In genomic region chr22:38524434-38524833, GRCh38 we compare ENCODE assay signal across 22 cellular contexts.
"Had no signal": no experiment of that assay in that cellular context is flagged by ENCODE, and none has a peak within 500 bp of the region (broad histone marks: within the 10 kb centered on the region; RNA-seq: fewer than 3 reads in every experiment).

No MANE protein-coding gene starts in this region.

- H3K27ac Mint-ChIP-seq: activated naive CD8-positive, alpha-beta T cell; activated T-cell treated with anti-CD3 and anti-CD28 coated beads, Interleukin-2, amount 50 U/mL, for 72 hours; nephron; stimulated activated naive CD8-positive, alpha-beta T cell treated with anti-CD3 and anti-CD28 coated beads, Interleukin-15, Interleukin-2, amounts not matched to agents 100 ng/mL and 50 ng/mL, for 24 hours; T-helper 2 cell treated with Interferon-gamma antibody and Interleukin-4, amounts not matched to agents 5 μg/mL and 100 μg/mL, for 36 hours had no signal

- H3K4me3 ChIP-seq: esophagus muscularis mucosa, gastroesophageal sphincter, heart right ventricle, left ventricle myocardium inferior, tibial nerve, uterus had no signal

- H3K9me3 Mint-ChIP-seq: activated T-cell treated with anti-CD3 and anti-CD28 coated beads, Interleukin-2, amount 50 U/mL, for 72 hours; nephron; stimulated activated naive CD8-positive, alpha-beta T cell treated with anti-CD3 and anti-CD28 coated beads, Interleukin-15, Interleukin-2, amounts not matched to agents 100 ng/mL and 50 ng/mL, for 24 hours; T-helper 2 cell treated with Interferon-gamma antibody and Interleukin-4, amounts not matched to agents 5 μg/mL and 100 μg/mL, for 36 hours had no signal

- H3K4me1 Mint-ChIP-seq: nephron had no signal

- H3K36me3 Mint-ChIP-seq: activated naive CD8-positive, alpha-beta T cell had no signal

- H3K36me3 ChIP-seq: esophagus muscularis mucosa, gastroesophageal sphincter, heart right ventricle, left ventricle myocardium inferior, tibial nerve, uterus had no signal

- ATAC-seq: activated T-cell treated with anti-CD3 and anti-CD28 coated beads, Interleukin-2, amount 50 U/mL, for 72 hours; gastroesophageal sphincter; heart right ventricle had no signal

- FAIRE-seq: bronchial epithelial cell, endothelial cell of umbilical vein had no signal

- H3K9me3 ChIP-seq: esophagus muscularis mucosa, gastroesophageal sphincter, heart right ventricle, left ventricle myocardium inferior, tibial nerve, uterus had no signal

- DNase-seq: activated CD4-positive, CD25-positive, alpha-beta regulatory T cell treated with anti-CD3 and anti-CD28 coated beads, Interleukin-2, amount 50 U/mL, for 72 hours; activated gamma-delta T cell; activated T-cell treated with anti-CD3 and anti-CD28 coated beads, Interleukin-2, amount 50 U/mL, for 72 hours; effector CD8-positive, alpha-beta T cell; heart right ventricle; kidney glomerular epithelial cell; left ventricle myocardium inferior; mammary epithelial cell; midbrain; occipital lobe; stimulated activated CD4-positive, alpha-beta T cell treated with anti-CD3 and anti-CD28 coated beads, Interleukin-12 subunit alpha, Interleukin-12 subunit beta, amount 100 ng/mL, for 4 hours; stimulated activated CD4-positive, alpha-beta T cell treated with anti-CD3 and anti-CD28 coated beads, Interleukin-1b, Interleukin-23, amount 100 ng/mL, for 48 hours; uterus had no signal

- H3K4me1 ChIP-seq: esophagus muscularis mucosa, gastroesophageal sphincter, heart right ventricle, left ventricle myocardium inferior, tibial nerve, uterus had no signal

- H3K27me3 ChIP-seq: tibial nerve, uterus had no signal

- H3K4me3 Mint-ChIP-seq: activated naive CD8-positive, alpha-beta T cell; activated T-cell treated with anti-CD3 and anti-CD28 coated beads, Interleukin-2, amount 50 U/mL, for 72 hours; nephron; stimulated activated naive CD8-positive, alpha-beta T cell treated with anti-CD3 and anti-CD28 coated beads, Interleukin-15, Interleukin-2, amounts not matched to agents 100 ng/mL and 50 ng/mL, for 24 hours; T-helper 2 cell treated with Interferon-gamma antibody and Interleukin-4, amounts not matched to agents 5 μg/mL and 100 μg/mL, for 36 hours had no signal

- H3K27ac ChIP-seq: esophagus muscularis mucosa, gastroesophageal sphincter, heart right ventricle, left ventricle myocardium inferior, tibial nerve, uterus had no signal
